1 cellular context compared by ENCODE assay signal in genomic region chr16:10514369-10515055, GRCh38.
A peak's percentile ranks its signal among the peaks of the same experiment; 100 is the strongest.
TF ChIP-seq lines count a peak whose summit lies in the region.

No MANE protein-coding gene starts in this region.

TF ChIP-seq in HepG2, 621 proteins besides CTCF, POLR2A, EP300 and RAD21 (continued from another document and continues in another):
- TF ChIP-seq PCBP2 (optimal IDR thresholded peaks at IDR 0.05; ENCODE audit: low read depth, low read length, poor library complexity, severe bottlenecking) (no peak), PTBP1 (IDR thresholded peaks at IDR 0.05; ENCODE audit: low read depth, low read length, poor library complexity, severe bottlenecking) (no peak), SCMH1 (CRISPR knock-in tag; IDR thresholded peaks at IDR 0.05; ENCODE audit: borderline replicate concordance) (no peak), ZNF772 (CRISPR knock-in tag; IDR thresholded peaks at IDR 0.05) (no peak), ZSCAN25 (CRISPR knock-in tag; IDR thresholded peaks at IDR 0.05) (no peak; the same call in 1 of the 2 replicates), ZNF383 (CRISPR knock-in tag; IDR thresholded peaks at IDR 0.05; ENCODE audit: borderline replicate concordance) (no peak), ARID5B (CRISPR knock-in tag; IDR thresholded peaks at IDR 0.05) (peak; percentile 49; the same call in 1 of the 2 replicates), ZBTB26 (CRISPR knock-in tag; IDR thresholded peaks at IDR 0.05; ENCODE audit: borderline replicate concordance) (no peak), WIZ (CRISPR knock-in tag; IDR thresholded peaks at IDR 0.05) (no peak), AHDC1 (CRISPR knock-in tag; IDR thresholded peaks at IDR 0.05; ENCODE audit: borderline replicate concordance) (peak; percentile 57; the same call in 1 of the 2 replicates), ZNF282 (IDR thresholded peaks at IDR 0.05; ENCODE audit: partially characterized antibody) (no peak), MIER2 (CRISPR knock-in tag; IDR thresholded peaks at IDR 0.05) (no peak), TRIM24 (CRISPR knock-in tag; IDR thresholded peaks at IDR 0.05) (no peak), YY1 (IDR thresholded peaks at IDR 0.05; ENCODE audit: insufficient read depth, insufficient replicate concordance, low read depth, low read length) (no peak), ZNF20 (CRISPR knock-in tag; IDR thresholded peaks at IDR 0.05) (no peak), ZNF501 (CRISPR knock-in tag; IDR thresholded peaks at IDR 0.05) (no peak), ZNF800 (CRISPR knock-in tag; IDR thresholded peaks at IDR 0.05) (peak; percentile 59; the same call in 1 of the 2 replicates), STAT5B (CRISPR knock-in tag; IDR thresholded peaks at IDR 0.05) (no peak), KLF12 (CRISPR knock-in tag; IDR thresholded peaks at IDR 0.05; ENCODE audit: borderline replicate concordance) (no peak), MAFK (conservative IDR thresholded peaks at IDR 0.05 in 1 of 2, IDR thresholded peaks at IDR 0.05 in 1 of 2; ENCODE audit: low read length in 2 of 2) (0 out of 4 replicates have a peak, but pooled peaks of 1 of the 2 experiments have one; percentile 12), EEA1 (CRISPR knock-in tag; IDR thresholded peaks at IDR 0.05; ENCODE audit: borderline replicate concordance) (no peak), ASH2L (IDR thresholded peaks at IDR 0.05; ENCODE audit: insufficient read length, low read depth, low read length) (no peak), ATF6 (CRISPR knock-in tag; conservative IDR thresholded peaks at IDR 0.05) (0 out of 2 replicates have a peak, but pooled peaks have one; percentile 62), ZNF570 (CRISPR knock-in tag; IDR thresholded peaks at IDR 0.05; ENCODE audit: borderline replicate concordance) (no peak), RARA (CRISPR knock-in tag; IDR thresholded peaks at IDR 0.05) (peak; percentile 57), SPEN (CRISPR knock-in tag; IDR thresholded peaks at IDR 0.05; ENCODE audit: low read depth) (no peak), MLX (CRISPR knock-in tag; IDR thresholded peaks at IDR 0.05) (no peak), PCBP1 (IDR thresholded peaks at IDR 0.05; ENCODE audit: borderline replicate concordance, low read depth, low read length) (no peak), ZBTB44 (CRISPR knock-in tag; IDR thresholded peaks at IDR 0.05) (no peak), ZBTB34 (CRISPR knock-in tag; IDR thresholded peaks at IDR 0.05) (no peak), FOXJ3 (CRISPR knock-in tag; IDR thresholded peaks at IDR 0.05; ENCODE audit: borderline replicate concordance) (peak; percentile 12; the same call in 1 of the 2 replicates), ZNF891 (CRISPR knock-in tag; IDR thresholded peaks at IDR 0.05) (no peak), ZNF281 (CRISPR knock-in tag; IDR thresholded peaks at IDR 0.05; ENCODE audit: borderline replicate concordance) (no peak), ZFP37 (CRISPR knock-in tag; IDR thresholded peaks at IDR 0.05; ENCODE audit: borderline replicate concordance) (no peak)
